ENCODE assay signal across 14 cellular contexts in the genomic region with DNA sequence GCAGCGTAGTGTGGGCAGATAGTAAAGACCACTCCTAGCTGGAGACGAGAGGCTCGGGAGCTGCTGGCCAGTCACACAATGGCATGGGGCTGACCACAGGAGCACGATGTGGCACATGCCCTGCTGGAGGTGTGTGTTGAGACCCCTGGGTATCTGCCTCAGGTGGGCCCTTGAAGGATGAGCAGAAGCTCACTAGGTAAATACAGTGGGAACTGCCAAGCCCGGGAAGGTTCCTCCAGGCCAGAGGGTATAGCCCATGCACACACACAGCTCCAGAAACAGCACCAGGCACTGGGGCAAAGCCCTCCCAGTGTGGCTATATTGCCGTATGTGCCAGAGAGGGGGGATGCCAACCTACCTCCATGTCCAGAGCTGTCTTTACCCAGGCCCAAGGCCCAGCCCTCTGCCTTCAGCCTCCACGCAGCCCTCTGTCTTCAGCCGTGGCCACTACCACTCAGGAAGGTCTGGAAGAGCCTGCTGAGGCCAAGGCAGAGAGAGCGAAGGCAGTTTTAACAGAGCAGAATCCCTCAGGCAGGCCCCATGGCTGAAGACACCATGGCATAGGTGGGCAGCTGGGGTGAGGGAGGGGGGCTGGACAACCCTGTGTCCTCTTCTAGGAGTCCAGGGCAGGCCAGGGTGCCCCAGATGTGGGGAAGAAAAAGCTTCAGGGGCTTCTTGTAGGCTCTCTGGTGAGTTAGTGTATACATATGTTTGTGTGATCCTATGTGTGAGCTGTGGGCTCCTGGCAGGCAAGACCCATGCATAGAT. TPM values are rescaled to one million over a fixed set of nuclear protein-coding genes. Genes with fewer than 3 reads are reported as not detected.
A peak's percentile ranks its signal among the peaks of the same experiment; 100 is the strongest.
DNase-seq lines count a peak whose midpoint lies in the region; ATAC-seq, FAIRE-seq and TF ChIP-seq lines count a peak whose summit lies in the region.
"Had no signal": no experiment of that assay in that cellular context is flagged by ENCODE, and none has a peak within 500 bp of the region (broad histone marks: within the 10 kb centered on the region; RNA-seq: fewer than 3 reads in every experiment).

No MANE protein-coding gene starts in this region.

- H3K27me3 ChIP-seq in tibial nerve, result no peaks in the 10 kb centered on the region
- H3K27me3 ChIP-seq: adrenal gland had no signal

- H3K4me3 ChIP-seq in tibial nerve, result no peak overlapping the region
- H3K4me3 ChIP-seq: adrenal gland, GM12878, GM23338 had no signal

- intact Hi-C loops in activated naive CD4-positive, alpha-beta T cell treated with anti-CD3 and anti-CD28 coated beads for 36 hours (cut with micrococcal nuclease), result loop anchor here (5.0 kb wide), 2 partner anchors 207 to 1133 kb away; partner anchors contain the start of gene ACTR1B

- no peaks in the 10 kb centered on the region for H3K27me3 Mint-ChIP-seq in activated naive CD4-positive, alpha-beta T cell treated with anti-CD3 and anti-CD28 coated beads for 36 hours (ENCODE audit: low read depth)
- no peaks in the 10 kb centered on the region for H3K27me3 Mint-ChIP-seq in naive B cell

- H3K27ac ChIP-seq in tibial nerve, result peak overlapping the region in 3 of 4 donors; percentile 84 to 93 (median 88)

- no peaks in the 10 kb centered on the region for H3K9me3 ChIP-seq in tibial nerve
- H3K9me3 ChIP-seq: adrenal gland had no signal

- peak overlapping the region; percentile 36 for H3K4me3 Mint-ChIP-seq in activated naive CD4-positive, alpha-beta T cell treated with anti-CD3 and anti-CD28 coated beads for 36 hours
- peak overlapping the region in 5 of 8 donors; percentile 12 to 72 (median 60) for H3K4me3 Mint-ChIP-seq in naive B cell
- H3K4me3 Mint-ChIP-seq: GM23338 had no signal

- H3K27ac Mint-ChIP-seq in activated naive CD4-positive, alpha-beta T cell treated with anti-CD3 and anti-CD28 coated beads for 36 hours, result peak overlapping the region; percentile 99
- peak overlapping the region; percentile 90 to 98 for H3K27ac Mint-ChIP-seq in activated naive CD4-positive, alpha-beta T cell treated with anti-CD3 and anti-CD28 coated beads, Interleukin-2, amount 50 U/mL, for 72 hours
- H3K27ac Mint-ChIP-seq in naive B cell, result peak overlapping the region in 4 of 6 donors; percentile 13 to 84 (median 48)
- H3K27ac Mint-ChIP-seq: GM23338 had no signal

- no peaks in the 10 kb centered on the region for H3K9me3 Mint-ChIP-seq in activated naive CD4-positive, alpha-beta T cell treated with anti-CD3 and anti-CD28 coated beads for 36 hours
- H3K9me3 Mint-ChIP-seq in activated naive CD4-positive, alpha-beta T cell treated with anti-CD3 and anti-CD28 coated beads, Interleukin-2, amount 50 U/mL, for 72 hours, result no peaks in the 10 kb centered on the region
- H3K9me3 Mint-ChIP-seq in naive B cell, result no peaks in the 10 kb centered on the region
- H3K9me3 Mint-ChIP-seq: GM23338 had no signal

- no peaks in the 10 kb centered on the region for H3K36me3 Mint-ChIP-seq in activated naive CD4-positive, alpha-beta T cell treated with anti-CD3 and anti-CD28 coated beads for 36 hours (ENCODE audit: low read depth)
- no peaks in the 10 kb centered on the region for H3K36me3 Mint-ChIP-seq in activated naive CD4-positive, alpha-beta T cell treated with anti-CD3 and anti-CD28 coated beads, Interleukin-2, amount 50 U/mL, for 72 hours
- no peaks in the 10 kb centered on the region for H3K36me3 Mint-ChIP-seq in naive B cell

- no peak for TF ChIP-seq EP300 in tibial nerve (IDR thresholded peaks at IDR 0.05)

- WGBS in tibial nerve, 2 donors, result 80 to 88% methylated on average over 9 of the region's 9 CpGs

- TF ChIP-seq POLR2A in tibial nerve (IDR thresholded peaks at IDR 0.05), result no peak

- no peak for DNase-seq in activated naive CD4-positive, alpha-beta T cell treated with anti-CD3 and anti-CD28 coated beads for 36 hours
- no peak for DNase-seq in activated naive CD4-positive, alpha-beta T cell (lab: John Stamatoyannopoulos, UW)
- DNase-seq in activated naive CD4-positive, alpha-beta T cell treated with anti-CD3 and anti-CD28 coated beads, Interleukin-2, amount 50 U/mL, for 72 hours (ENCODE audit: low spot score in 2 of 2), result no peak
- DNase-seq in naive B cell, result no peak
- no peak for DNase-seq in tibial nerve (ENCODE audit: low spot score in 2 of 2)
- DNase-seq in GM19239 (ENCODE audit: insufficient read length, low spot score), result no peak
- no peak for DNase-seq in NCI-H187 (lab: John Stamatoyannopoulos, UW)
- DNase-seq: activated CD4-positive, CD25-positive, alpha-beta regulatory T cell treated with anti-CD3 and anti-CD28 coated beads, Interleukin-2, amount 50 U/mL, for 72 hours had no signal

- H3K4me1 ChIP-seq in tibial nerve, result peaks cover 6 to 75% (median 50%) of the 10 kb centered on the region in 4 donors

- CTCF ChIA-PET in activated naive CD4-positive, alpha-beta T cell treated with anti-CD3 and anti-CD28 coated beads for 36 hours (lab: Charles Lee), result interaction anchor here (2.1 to 7.9 kb wide), 6 partner anchors 9 to 122 kb away, joined by 8 to 71 read pairs (median 17); partner anchors contain the start of gene ARID5A

- H3K36me3 ChIP-seq in tibial nerve, result no peaks in the 10 kb centered on the region
- H3K36me3 ChIP-seq: adrenal gland had no signal

- FAIRE-seq in GM19239 (lab: Jason Lieb, UNC), result no peak
- FAIRE-seq: GM12878, keratinocyte had no signal

- H3K4me1 Mint-ChIP-seq in activated naive CD4-positive, alpha-beta T cell treated with anti-CD3 and anti-CD28 coated beads for 36 hours (ENCODE audit: low read depth), result peaks cover 72% of the 10 kb centered on the region
- peaks cover 20 to 49% (median 25%) of the 10 kb centered on the region in 3 donors for H3K4me1 Mint-ChIP-seq in naive B cell

- no peak for TF ChIP-seq CTCF in tibial nerve (IDR thresholded peaks at IDR 0.05)

- ATAC-seq in activated naive CD4-positive, alpha-beta T cell treated with anti-CD3 and anti-CD28 coated beads, Interleukin-2, amount 50 U/mL, for 72 hours, result no peak
- ATAC-seq in naive B cell (ENCODE audit: low read depth in 2 of 2) (no peak), GM18868 (IDR thresholded peaks at IDR 0.05; ENCODE audit: unreplicated experiment) (no peak)
- ATAC-seq: GM12878, GM23338 had no signal

RNA-seq across cellular contexts. Expression of gene ARID5A, which starts 7.0 kb away (rescaled TPM):
- total RNA-seq in activated naive CD4-positive, alpha-beta T cell treated with anti-CD3 and anti-CD28 coated beads for 36 hours, result 100 to 1,000 TPM; 349 to 351 TPM
- total RNA-seq in activated naive CD4-positive, alpha-beta T cell treated with anti-CD3 and anti-CD28 coated beads, Interleukin-2, amount 50 U/mL, for 72 hours, result 100 to 1,000 TPM in 1 of 2 donors, 10 to 100 TPM in 1; 51.5 to 348 TPM
- 10 to 100 TPM; 20.8 to 45.9 (median 28.5) TPM for polyA plus RNA-seq in naive B cell (ENCODE audit: low read depth in 6 of 6)
- total RNA-seq in tibial nerve, result 10 to 100 TPM; 23.8 to 56.4 (median 40.3) TPM

RNA-seq across cellular contexts. Expression of gene NEURL3, which starts 24.4 kb away (rescaled TPM):
- under 1 TPM; 0.48 to 0.57 TPM for total RNA-seq in activated naive CD4-positive, alpha-beta T cell treated with anti-CD3 and anti-CD28 coated beads for 36 hours
- total RNA-seq in activated naive CD4-positive, alpha-beta T cell treated with anti-CD3 and anti-CD28 coated beads, Interleukin-2, amount 50 U/mL, for 72 hours, result 1 to 10 TPM in 1 of 2 donors, under 1 TPM in 1; 0.14 to 2.2 TPM
- polyA plus RNA-seq in naive B cell (ENCODE audit: low read depth in 6 of 6), result under 1 TPM in 1 of 6 donors, not detected in 5; 0.28 TPM
- total RNA-seq in tibial nerve, result 1 to 10 TPM in 1 of 4 donors, not detected in 3; 1.5 TPM
- total RNA-seq: fibroblast of villous mesenchyme, GM23338 had no signal
- polyA plus RNA-seq: keratinocyte had no signal

Comparison
In these comparisons a context has a peak if more than half of its experiments do, and no peak if none do; other contexts are left out.
1. H3K27ac Mint-ChIP-seq: peak in every context shown above with its lines; median percentile 99 in activated naive CD4-positive, alpha-beta T cell treated with anti-CD3 and anti-CD28 coated beads for 36 hours; 94 in activated naive CD4-positive, alpha-beta T cell treated with anti-CD3 and anti-CD28 coated beads, Interleukin-2, amount 50 U/mL, for 72 hours; 48 in naive B cell.